18 cellular contexts compared by ENCODE assay signal in the genomic region with DNA sequence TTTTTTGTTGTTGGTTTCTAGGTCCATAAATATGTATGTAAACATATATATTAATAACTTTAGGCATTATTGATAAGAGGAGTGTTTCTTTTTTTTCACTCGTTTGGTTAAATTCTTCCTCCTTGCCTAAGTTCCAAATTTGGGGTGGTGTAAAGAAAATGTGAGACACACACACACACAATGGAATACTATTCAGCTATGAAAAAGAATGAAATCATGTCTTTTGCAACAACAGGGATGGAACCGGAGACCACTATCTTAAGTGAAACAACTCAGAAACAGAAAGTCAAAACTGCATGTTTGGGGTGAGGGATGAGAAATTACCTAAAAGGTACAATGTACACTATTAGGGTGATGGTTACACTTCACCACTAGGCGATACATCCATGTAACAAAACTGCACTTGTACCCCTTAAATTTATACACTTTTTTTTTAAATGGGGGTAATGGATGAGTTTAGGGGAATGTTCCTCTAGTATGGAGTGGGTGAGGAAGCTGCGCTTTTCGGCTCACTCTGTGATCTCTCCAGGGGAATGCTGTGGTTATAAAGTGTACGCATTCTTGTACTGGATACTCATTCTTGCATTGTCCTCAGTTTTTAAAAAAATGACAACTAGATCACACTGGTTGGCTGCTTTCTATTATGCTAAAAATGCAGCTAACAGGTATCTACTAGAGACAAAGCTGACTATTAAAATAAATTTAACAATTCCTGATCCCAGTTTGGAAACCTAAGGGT. TPM values are rescaled to one million over a fixed set of nuclear protein-coding genes. Genes with fewer than 3 reads are reported as not detected.
DNase-seq lines count a peak whose midpoint lies in the region; ATAC-seq, FAIRE-seq and TF ChIP-seq lines count a peak whose summit lies in the region.
"Had no signal": no experiment of that assay in that cellular context is flagged by ENCODE, and none has a peak within 500 bp of the region (broad histone marks: within the 10 kb centered on the region; RNA-seq: fewer than 3 reads in every experiment).

No MANE protein-coding gene starts in this region.

- no peak for ATAC-seq in K562
- ATAC-seq in activated T-helper 17 cell treated with anti-CD3 and anti-CD28 coated beads, Interleukin-2, amount 50 U/mL, for 72 hours (replicated peaks) = no peak

- peak overlapping the region; percentile 22; the same call in 1 of the 2 replicates for H3K27ac ChIP-seq in SJSA1
- no peak overlapping the region for H3K27ac ChIP-seq in K562 (ENCODE audit: extremely low read depth, low read depth, low read length)

- H4K20me1 ChIP-seq in K562 (replicated peaks; ENCODE audit: control insufficient read depth, insufficient read depth, low read length) = no peaks in the 10 kb centered on the region

- no peak overlapping the region for H3K4me3 ChIP-seq in SJSA1
- H3K4me3 ChIP-seq in K562 = no peak overlapping the region

- H3K4me1 ChIP-seq in SJSA1 (replicated peaks) (peaks cover 35% of the 10 kb centered on the region), K562 (replicated peaks in 1 of 2; ENCODE audit: control insufficient read depth in 2 of 2, insufficient read depth in 2 of 2, low read length in 2 of 2) (no peaks in the 10 kb centered on the region)

- DNase-seq in H4 (ENCODE audit: low spot score) = peak; percentile 30
- DNase-seq in SJSA1 (ENCODE audit: low read depth in 1 of 2, low spot score in 2 of 2) = peak; percentile 57 to 64
- DNase-seq in K562 (ENCODE audit: extremely low read depth in 1 of 4, low spot score in 3 of 4) = no peak
- DNase-seq in iris pigment epithelial cell (ENCODE audit: low read depth) = peak; percentile 63
- DNase-seq in activated CD4-positive, alpha-beta memory T cell treated with anti-CD3 and anti-CD28 coated beads, Interleukin-2, amount 10 ng/mL, durations not matched to agents 7 days and 5 days = no peak
- no peak for DNase-seq in head of caudate nucleus
- DNase-seq in anterior cingulate cortex (lab: John Stamatoyannopoulos, UW) = no peak
- DNase-seq: AML-193, DMS79, GF-D8, HFFc6, MV-4-11, NCI-H1436, NCI-H2029 treated with DMSO at 0.1 percent for 48 hours, NCI-H510A, SHP77 had no signal

- H3K27ac Mint-ChIP-seq in activated T-helper 17 cell treated with anti-CD3 and anti-CD28 coated beads, Interleukin-2, amount 50 U/mL, for 72 hours = no peak overlapping the region
- H3K27ac Mint-ChIP-seq in activated CD4-positive, alpha-beta memory T cell treated with anti-CD3 and anti-CD28 coated beads, Interleukin-2, amount 10 ng/mL, durations not matched to agents 7 days and 5 days = no peak overlapping the region
- H3K27ac Mint-ChIP-seq: HFFc6 had no signal

- H3K4me1 Mint-ChIP-seq in activated T-helper 17 cell treated with anti-CD3 and anti-CD28 coated beads, Interleukin-2, amount 50 U/mL, for 72 hours = peaks cover 6% of the 10 kb centered on the region
- H3K4me1 Mint-ChIP-seq in activated CD4-positive, alpha-beta memory T cell treated with anti-CD3 and anti-CD28 coated beads, Interleukin-2, amount 10 ng/mL, durations not matched to agents 7 days and 5 days = peaks cover 4% of the 10 kb centered on the region

- H3K4me3 Mint-ChIP-seq in activated T-helper 17 cell treated with anti-CD3 and anti-CD28 coated beads, Interleukin-2, amount 50 U/mL, for 72 hours = no peak overlapping the region
- no peak overlapping the region for H3K4me3 Mint-ChIP-seq in activated CD4-positive, alpha-beta memory T cell treated with anti-CD3 and anti-CD28 coated beads, Interleukin-2, amount 10 ng/mL, durations not matched to agents 7 days and 5 days
- H3K4me3 Mint-ChIP-seq: HFFc6 had no signal

- TF ChIP-seq POLR2A in K562 (conservative IDR thresholded peaks at IDR 0.05) = no peak

- no peak for TF ChIP-seq EP300 in K562 (IDR thresholded peaks at IDR 0.05; ENCODE audit: low read length)

- no peak overlapping the region for H2AFZ ChIP-seq in K562 (ENCODE audit: low read depth, low read length)

- 10% methylated on average over 6 of the region's 6 CpGs for WGBS in K562 (ENCODE audit: insufficient coverage, low coverage, missing lambda C conversion rate)

- no peaks in the 10 kb centered on the region for H3K36me3 Mint-ChIP-seq in activated T-helper 17 cell treated with anti-CD3 and anti-CD28 coated beads, Interleukin-2, amount 50 U/mL, for 72 hours (ENCODE audit: low read depth)
- no peaks in the 10 kb centered on the region for H3K36me3 Mint-ChIP-seq in activated CD4-positive, alpha-beta memory T cell treated with anti-CD3 and anti-CD28 coated beads, Interleukin-2, amount 10 ng/mL, durations not matched to agents 7 days and 5 days (ENCODE audit: low read depth)

- TF ChIP-seq RAD21 in K562 (CRISPR knock-in tag; conservative IDR thresholded peaks at IDR 0.05 in 1 of 2, IDR thresholded peaks at IDR 0.05 in 1 of 2) = no peak

- no peaks in the 10 kb centered on the region for H3K27me3 ChIP-seq in SJSA1 (replicated peaks)
- peaks cover 6 to 14% of the 10 kb centered on the region in 2 experiments; a peak in 3 of 5 replicates for H3K27me3 ChIP-seq in K562 (ENCODE audit: control insufficient read depth in 2 of 2, insufficient read depth in 2 of 2, low read length in 2 of 2)

- no peak for FAIRE-seq in K562 (lab: Jason Lieb, UNC)
- FAIRE-seq: RCC 7860 had no signal

- no peaks in the 10 kb centered on the region for H3K79me2 ChIP-seq in K562 (ENCODE audit: control insufficient read depth, insufficient read depth, low read length)

- POLR2A ChIA-PET in K562 (lab: Yijun Ruan, JAX) = no interaction called here
- POLR2A ChIA-PET in activated CD4-positive, alpha-beta memory T cell treated with anti-CD3 and anti-CD28 coated beads, Interleukin-2, amount 10 ng/mL, durations not matched to agents 7 days and 5 days (lab: Charles Lee) = interaction anchor here (0.6 kb wide), 1 partner anchor 15 kb away, joined by 4 read pairs; no protein-coding TSS in a partner anchor

- in situ Hi-C loops in K562 (cut with MboI) = no loop called here

- intact Hi-C loops in K562 (cut with micrococcal nuclease) = no loop called here
- intact Hi-C loops in head of caudate nucleus (cut with DNase I) = no loop called here

- no peak overlapping the region for H3K4me2 ChIP-seq in K562 (ENCODE audit: insufficient read depth, low read length)

- H3K9me3 ChIP-seq in SJSA1 (replicated peaks) = no peaks in the 10 kb centered on the region
- no peaks in the 10 kb centered on the region for H3K9me3 ChIP-seq in K562 (replicated peaks; ENCODE audit: control insufficient read depth, insufficient read depth, low read depth, low read length)

- H3K9me1 ChIP-seq in K562 (ENCODE audit: control insufficient read depth, insufficient read depth, low read length) = no peaks in the 10 kb centered on the region

- no peak for TF ChIP-seq CTCF in K562 (IDR thresholded peaks at IDR 0.05 in 2 of 3, conservative IDR thresholded peaks at IDR 0.05 in 1 of 3; ENCODE audit: insufficient read depth in 2 of 3, low read depth in 1 of 3, low read length in 3 of 3)

- BruUV-seq in K562 (replicated peaks; lab: Mats Ljungman, UMichigan) = no TSS peak

- H3K9ac ChIP-seq in K562 (ENCODE audit: insufficient read depth in 1 of 2, low read depth in 2 of 2, low read length in 2 of 2) = no peak overlapping the region

- no peaks in the 10 kb centered on the region for H3K9me3 Mint-ChIP-seq in activated T-helper 17 cell treated with anti-CD3 and anti-CD28 coated beads, Interleukin-2, amount 50 U/mL, for 72 hours
- peaks cover 6% of the 10 kb centered on the region for H3K9me3 Mint-ChIP-seq in activated CD4-positive, alpha-beta memory T cell treated with anti-CD3 and anti-CD28 coated beads, Interleukin-2, amount 10 ng/mL, durations not matched to agents 7 days and 5 days
- H3K9me3 Mint-ChIP-seq: HFFc6 had no signal

- H3K36me3 ChIP-seq in SJSA1 (no peaks in the 10 kb centered on the region), K562 (ENCODE audit: control insufficient read depth, insufficient read depth, low read length) (no peaks in the 10 kb centered on the region)

- CTCF ChIA-PET in K562 (lab: Yijun Ruan, JAX; ENCODE audit: low intra/inter-chr PET ratio) = no interaction called here
- CTCF ChIA-PET in activated CD4-positive, alpha-beta memory T cell treated with anti-CD3 and anti-CD28 coated beads, Interleukin-2, amount 10 ng/mL, durations not matched to agents 7 days and 5 days (lab: Charles Lee) = interaction anchor here (0.7 kb wide), 1 partner anchor 242 kb away, joined by 4 read pairs; no protein-coding TSS in a partner anchor

- peaks cover 15% of the 10 kb centered on the region for H3K27me3 Mint-ChIP-seq in activated T-helper 17 cell treated with anti-CD3 and anti-CD28 coated beads, Interleukin-2, amount 50 U/mL, for 72 hours
- peaks cover 25% of the 10 kb centered on the region for H3K27me3 Mint-ChIP-seq in activated CD4-positive, alpha-beta memory T cell treated with anti-CD3 and anti-CD28 coated beads, Interleukin-2, amount 10 ng/mL, durations not matched to agents 7 days and 5 days

TF ChIP-seq in K562, 482 proteins besides CTCF, POLR2A, EP300 and RAD21:
- TF ChIP-seq TCF7L2 (IDR thresholded peaks at IDR 0.05; ENCODE audit: low read depth, low read length) (no peak), HCFC1 (IDR thresholded peaks at IDR 0.05; ENCODE audit: low read depth, low read length) (no peak), ZNF146 (CRISPR knock-in tag; IDR thresholded peaks at IDR 0.05; ENCODE audit: unreplicated experiment) (peak; percentile 68)

RNA-seq across cellular contexts. Expression of a gene that starts 50.8 kb away (rescaled TPM):
- 34.7 and 36.8 TPM in 2 replicates for total RNA-seq in H4 (2014; rRNA removed; shearing (Covaris generic))
- total RNA-seq in SJSA1 (2014; rRNA removed; shearing (Covaris generic)) = 0.39 and 1.3 TPM in 2 replicates
- total RNA-seq in K562 (2011; cell fraction: chromatin; rRNA removed; ENCODE audit: low replicate concordance) = not detected in 2 replicates
- not detected in 2 replicates for total RNA-seq in K562 (2011; cell fraction: nucleolus; rRNA removed)
- total RNA-seq in K562 (2011; cell fraction: nucleoplasm; rRNA removed) = not detected in 2 replicates
- total RNA-seq in K562 (2014; rRNA removed) (not detected in 2 replicates), K562 (2014; rRNA removed; fragmentation: Illumina TruSeq; extraction: Trizol) (not detected in 2 replicates), K562 (2015; rRNA removed; fragmentation: Illumina TruSeq; extraction: Trizol) (not detected in 2 replicates), K562 (2021) (0.38 TPM in 1 of 2 replicates, not detected in the other)
- polyA plus RNA-seq in K562 (2011; rRNA removed) (not detected in 2 replicates), K562 (2014; fragmentation: Illumina TruSeq; extraction: Trizol) (not detected in 2 replicates), K562 (2014; fragmentation: Nextera tagmentation; extraction: Ambion mirVana) (not detected), K562 (2014; rRNA removed) (not detected in 2 replicates)
- not detected in 2 replicates for polyA plus RNA-seq in K562 (2011; cell fraction: cytosol; rRNA removed)
- not detected in 2 replicates for polyA plus RNA-seq in K562 (2011; cell fraction: nucleus; rRNA removed)
- 0.21 TPM in 1 of 2 replicates, not detected in the other for polyA plus RNA-seq in K562 (2012)
- not detected in 2 replicates for polyA minus RNA-seq in K562 (2011; rRNA and poly(A)+ RNA removed)
- not detected in 2 replicates for polyA minus RNA-seq in K562 (2011; cell fraction: cytosol; rRNA and poly(A)+ RNA removed)
- 0.13 TPM in 1 of 2 replicates, not detected in the other for polyA minus RNA-seq in K562 (2011; cell fraction: nucleus; rRNA and poly(A)+ RNA removed)
- total RNA-seq in activated T-helper 17 cell treated with anti-CD3 and anti-CD28 coated beads, Interleukin-2, amount 50 U/mL, for 72 hours = 10 to 100 TPM in 1 of 2 donors, 1 to 10 TPM in 1; 1.5 to 18.3 TPM
- 1 to 10 TPM; 2.2 to 3.7 TPM for total RNA-seq in activated CD4-positive, alpha-beta memory T cell treated with anti-CD3 and anti-CD28 coated beads, Interleukin-2, amount 10 ng/mL, durations not matched to agents 7 days and 5 days

Comparison
In these comparisons a context has a peak if more than half of its experiments do, and no peak if none do; other contexts are left out.
1. DNase-seq: peak in H4 (single experiment), SJSA1 (2 of 2) and iris pigment epithelial cell (single experiment); none in K562 (0 of 4), activated CD4-positive, alpha-beta memory T cell treated with anti-CD3 and anti-CD28 coated beads, Interleukin-2, amount 10 ng/mL, durations not matched to agents 7 days and 5 days (single experiment), head of caudate nucleus (0 of 42) and anterior cingulate cortex (0 of 58).